13 cellular contexts compared by ENCODE assay signal in genomic region chr1:8847990-8848389, GRCh38. TPM values are rescaled to one million over a fixed set of nuclear protein-coding genes. Genes with fewer than 3 reads are reported as not detected.
A peak's percentile ranks its signal among the peaks of the same experiment; 100 is the strongest.
DNase-seq lines count a peak whose midpoint lies in the region; ATAC-seq, FAIRE-seq and TF ChIP-seq lines count a peak whose summit lies in the region.
"Had no signal": no experiment of that assay in that cellular context is flagged by ENCODE, and none has a peak within 500 bp of the region (broad histone marks: within the 10 kb centered on the region; RNA-seq: fewer than 3 reads in every experiment).

No MANE protein-coding gene starts in this region.

- POLR2A ChIA-PET in HepG2 (lab: Yijun Ruan, JAX): interaction anchor here (0.6 to 1.9 kb wide), 11 partner anchors 9 to 284 kb away, joined by 3 to 19 read pairs (median 4); partner anchors contain the start of gene RERE

- H3K27ac ChIP-seq in HepG2 (ENCODE audit: extremely low read length, insufficient read depth, low read length): no peak overlapping the region

- no peak overlapping the region for H3K4me3 Mint-ChIP-seq in activated naive CD4-positive, alpha-beta T cell treated with anti-CD3 and anti-CD28 coated beads, Interleukin-2, amount 50 U/mL, for 24 hours
- H3K4me3 Mint-ChIP-seq in type B pancreatic cell (peak overlapping the region; percentile 47), chondrocyte (ENCODE audit: unreplicated experiment) (no peak overlapping the region)
- H3K4me3 Mint-ChIP-seq: IgD-negative memory B cell; stimulated activated naive CD8-positive, alpha-beta T cell treated with anti-CD3 and anti-CD28 coated beads, Interleukin-15, amount 100 ng/mL, for 72 hours had no signal

- DNase-seq in activated naive CD4-positive, alpha-beta T cell treated with Interleukin-2 at 50 U/mL for 16 hours: no peak
- DNase-seq in SHP77 treated with DMSO at 0.1 percent for 48 hours (lab: John Stamatoyannopoulos, UW) (peak; percentile 56), HepG2 (ENCODE audit: low spot score) (no peak), type B pancreatic cell (ENCODE audit: extremely low spot score, unreplicated experiment) (no peak), chondrocyte (ENCODE audit: low spot score) (no peak)
- no peak for DNase-seq in activated CD4-positive, CD25-positive, alpha-beta regulatory T cell treated with anti-CD3 and anti-CD28 coated beads, Interleukin-2, amount 50 U/mL, for 72 hours
- DNase-seq: activated effector memory CD4-positive, alpha-beta T cell treated with Interleukin-2 at 50 U/mL for 16 hours; SK-N-SH; stimulated activated CD4-positive, alpha-beta T cell treated with anti-CD3 and anti-CD28 coated beads, Interleukin-4, amount 100 ng/mL, for 1 hour; stimulated activated naive CD8-positive, alpha-beta T cell treated with anti-CD3 and anti-CD28 coated beads, Interleukin-15, amount 100 ng/mL, for 72 hours had no signal

- 0 out of 5 replicates have a peak, but pooled peaks cover 0 to 2% of the 10 kb centered on the region in 2 experiments for H3K27me3 ChIP-seq in HepG2 (ENCODE audit: control insufficient read depth in 1 of 2, insufficient read depth in 2 of 2, low read length in 2 of 2)

- TF ChIP-seq CTCF in HepG2 (CRISPR knock-in tag; IDR thresholded peaks at IDR 0.05) (no peak; the same call in 1 of the 2 replicates), type B pancreatic cell (conservative IDR thresholded peaks at IDR 0.05) (no peak), chondrocyte (IDR thresholded peaks at IDR 0.05) (no peak)

- H3K9ac ChIP-seq in HepG2 (ENCODE audit: insufficient read depth, low read depth, low read length): no peak overlapping the region
- H3K9ac ChIP-seq: SK-N-SH had no signal

- H3K27ac Mint-ChIP-seq in activated naive CD4-positive, alpha-beta T cell treated with anti-CD3 and anti-CD28 coated beads, Interleukin-2, amount 50 U/mL, for 24 hours: peak overlapping the region; percentile 30
- peak overlapping the region; percentile 21 for H3K27ac Mint-ChIP-seq in type B pancreatic cell
- no peak overlapping the region for H3K27ac Mint-ChIP-seq in chondrocyte (ENCODE audit: unreplicated experiment)
- H3K27ac Mint-ChIP-seq: IgD-negative memory B cell; stimulated activated naive CD8-positive, alpha-beta T cell treated with anti-CD3 and anti-CD28 coated beads, Interleukin-15, amount 100 ng/mL, for 72 hours had no signal

- TF ChIP-seq POLR2A in HepG2 (IDR thresholded peaks at IDR 0.05; ENCODE audit: insufficient read depth in 1 of 2, low read depth in 2 of 2, low read length in 2 of 2): no peak

- peaks cover 61% of the 10 kb centered on the region for H3K4me1 ChIP-seq in HepG2 (ENCODE audit: insufficient read depth, low read length)

- intact Hi-C loops in HepG2 (cut with micrococcal nuclease; ENCODE audit: unreplicated experiment): loop anchor here (5.0 kb wide), 1 partner anchor 286 kb away; no protein-coding TSS in a partner anchor

- in situ Hi-C loops in HepG2 (cut with HindIII; ENCODE audit: extremely low pct_ligation_motif_present, low pct_unique_long_range_greater_than_20kb): loop anchor here (25.0 kb wide), 1 partner anchor 286 kb away; no protein-coding TSS in a partner anchor

- 0% methylated on average over 1 of the region's 5 CpGs for WGBS in HepG2 (ENCODE audit: low lambda C conversion rate)

- H3K9me3 Mint-ChIP-seq in activated naive CD4-positive, alpha-beta T cell treated with anti-CD3 and anti-CD28 coated beads, Interleukin-2, amount 50 U/mL, for 24 hours: no peaks in the 10 kb centered on the region
- no peaks in the 10 kb centered on the region for H3K9me3 Mint-ChIP-seq in type B pancreatic cell
- no peaks in the 10 kb centered on the region for H3K9me3 Mint-ChIP-seq in chondrocyte (ENCODE audit: low read depth)
- H3K9me3 Mint-ChIP-seq: IgD-negative memory B cell; stimulated activated naive CD8-positive, alpha-beta T cell treated with anti-CD3 and anti-CD28 coated beads, Interleukin-15, amount 100 ng/mL, for 72 hours had no signal

- no TSS peak for BruUV-seq in HepG2 (replicated peaks; lab: Mats Ljungman, UMichigan)

- no peaks in the 10 kb centered on the region for H3K36me3 Mint-ChIP-seq in activated naive CD4-positive, alpha-beta T cell treated with anti-CD3 and anti-CD28 coated beads, Interleukin-2, amount 50 U/mL, for 24 hours
- H3K36me3 Mint-ChIP-seq in type B pancreatic cell: no peaks in the 10 kb centered on the region
- no peaks in the 10 kb centered on the region for H3K36me3 Mint-ChIP-seq in chondrocyte (ENCODE audit: low read depth)
- H3K36me3 Mint-ChIP-seq: IgD-negative memory B cell had no signal

- no peaks in the 10 kb centered on the region for H4K20me1 ChIP-seq in HepG2 (ENCODE audit: insufficient read depth, low read length)

- ATAC-seq in HepG2 (peak; percentile 79), GM18867 (IDR thresholded peaks at IDR 0.05; ENCODE audit: unreplicated experiment) (no peak)

- no peaks in the 10 kb centered on the region for H3K9me3 ChIP-seq in HepG2 (ENCODE audit: low read length)
- H3K9me3 ChIP-seq: SK-N-SH had no signal

- H3K4me1 Mint-ChIP-seq in activated naive CD4-positive, alpha-beta T cell treated with anti-CD3 and anti-CD28 coated beads, Interleukin-2, amount 50 U/mL, for 24 hours: peaks cover 6% of the 10 kb centered on the region
- H3K4me1 Mint-ChIP-seq in type B pancreatic cell (ENCODE audit: unreplicated experiment) (peaks cover 20% of the 10 kb centered on the region), chondrocyte (ENCODE audit: low read depth) (peaks cover 15% of the 10 kb centered on the region)

- CTCF ChIA-PET in HepG2 (lab: Yijun Ruan, JAX; ENCODE audit: low intra/inter-chr PET ratio, low total read pairs): interaction anchor here (0.8 to 1.4 kb wide), 4 partner anchors 16 to 287 kb away, joined by 3 to 9 read pairs (median 4); no protein-coding TSS in a partner anchor

- no peaks in the 10 kb centered on the region for H3K27me3 Mint-ChIP-seq in activated naive CD4-positive, alpha-beta T cell treated with anti-CD3 and anti-CD28 coated beads, Interleukin-2, amount 50 U/mL, for 24 hours
- peaks cover 15% of the 10 kb centered on the region for H3K27me3 Mint-ChIP-seq in type B pancreatic cell
- no peaks in the 10 kb centered on the region for H3K27me3 Mint-ChIP-seq in chondrocyte (ENCODE audit: low read depth)
- H3K27me3 Mint-ChIP-seq: IgD-negative memory B cell had no signal

- H3K4me3 ChIP-seq in HepG2 (replicated peaks in 1 of 3; ENCODE audit: insufficient read depth in 1 of 3, low read depth in 2 of 3, low read length in 3 of 3): peak overlapping the region in 1 of 3 experiments; percentile 58; a peak in 2 of 6 replicates

- no peaks in the 10 kb centered on the region for H3K36me3 ChIP-seq in HepG2 (replicated peaks in 1 of 2; ENCODE audit: control insufficient read depth in 1 of 2, insufficient read depth in 2 of 2, low read length in 2 of 2)

- peak; percentile 65 for FAIRE-seq in HepG2 (lab: Jason Lieb, UNC)

- no peak for TF ChIP-seq RAD21 in HepG2 (CRISPR knock-in tag; IDR thresholded peaks at IDR 0.05)

- no peaks in the 10 kb centered on the region for H3K79me2 ChIP-seq in HepG2 (ENCODE audit: insufficient read depth, low read length)

- peak overlapping the region; percentile 86 for H3K4me2 ChIP-seq in HepG2 (ENCODE audit: low read depth, low read length)
- H3K4me2 ChIP-seq: SK-N-SH had no signal

- no peak overlapping the region for H2AFZ ChIP-seq in HepG2 (ENCODE audit: low read length)

- TF ChIP-seq EP300 in HepG2 (IDR thresholded peaks at IDR 0.05; ENCODE audit: low read depth in 2 of 2, low read length in 2 of 2) (no peak), HepG2 (CRISPR knock-in tag; IDR thresholded peaks at IDR 0.05; ENCODE audit: borderline replicate concordance) (no peak)

RNA-seq across cellular contexts. Expression of gene ENO1, which starts 30.5 kb away (rescaled TPM):
- total RNA-seq in HepG2 (2016; rRNA removed; fragmentation: Illumina TruSeq; extraction: Trizol) (1,559 and 2,216 TPM in 2 replicates), type B pancreatic cell (ENCODE audit: low replicate concordance) (599 and 828 TPM in 2 replicates), chondrocyte (955 to 1,165 TPM (median 1,154 TPM) in 3 replicates)
- 233 and 251 TPM in 2 replicates for total RNA-seq in HepG2 (2016; cell fraction: cytosol; rRNA removed; fragmentation: Illumina TruSeq; extraction: Trizol; ENCODE audit: low read depth)
- total RNA-seq in HepG2 (2016; cell fraction: insoluble cytoplasmic fraction; rRNA removed; fragmentation: Illumina TruSeq; extraction: Trizol): 1,559 and 2,270 TPM in 2 replicates
- total RNA-seq in HepG2 (2016; cell fraction: membrane; rRNA removed; fragmentation: Illumina TruSeq; extraction: Trizol): 352 and 366 TPM in 2 replicates
- 647 and 688 TPM in 2 replicates for total RNA-seq in HepG2 (2016; cell fraction: nucleus; rRNA removed; fragmentation: Illumina TruSeq; extraction: Trizol)
- 2,835 and 3,103 TPM in 2 replicates for polyA plus RNA-seq in HepG2 (2011; rRNA removed)
- 2,814 and 3,536 TPM in 2 replicates for polyA plus RNA-seq in HepG2 (2011; cell fraction: cytosol; rRNA removed)
- polyA plus RNA-seq in HepG2 (2011; cell fraction: nucleus; rRNA removed): 1,312 and 1,364 TPM in 2 replicates
- 2,599 and 3,087 TPM in 2 replicates for polyA plus RNA-seq in HepG2 (2012)
- polyA plus RNA-seq in HepG2 (2016; cell fraction: cytosol; fragmentation: Illumina TruSeq; extraction: Trizol; ENCODE audit: low read depth): 244 and 257 TPM in 2 replicates
- polyA plus RNA-seq in HepG2 (2016; cell fraction: insoluble cytoplasmic fraction; fragmentation: Illumina TruSeq; extraction: Trizol; ENCODE audit: low read depth): 2,184 and 2,214 TPM in 2 replicates
- polyA plus RNA-seq in HepG2 (2016; cell fraction: membrane; fragmentation: Illumina TruSeq; extraction: Trizol; ENCODE audit: low read depth): 258 and 284 TPM in 2 replicates
- 796 and 841 TPM in 2 replicates for polyA plus RNA-seq in HepG2 (2016; cell fraction: nucleus; fragmentation: Illumina TruSeq; extraction: Trizol; ENCODE audit: insufficient read depth, low read depth)
- 4,265 and 4,548 TPM in 2 replicates for polyA minus RNA-seq in HepG2 (2011; rRNA and poly(A)+ RNA removed; ENCODE audit: low replicate concordance)
- 2,231 and 2,479 TPM in 2 replicates for polyA minus RNA-seq in HepG2 (2011; cell fraction: cytosol; rRNA and poly(A)+ RNA removed)
- 525 and 715 TPM in 2 replicates for polyA minus RNA-seq in HepG2 (2011; cell fraction: nucleus; rRNA and poly(A)+ RNA removed)

RNA-seq across cellular contexts. Expression of gene RERE, which starts 30.6 kb away (rescaled TPM):
- 18.6 and 21.9 TPM in 2 replicates for total RNA-seq in HepG2 (2016; rRNA removed; fragmentation: Illumina TruSeq; extraction: Trizol)
- total RNA-seq in HepG2 (2016; cell fraction: cytosol; rRNA removed; fragmentation: Illumina TruSeq; extraction: Trizol; ENCODE audit: low read depth): 254 and 312 TPM in 2 replicates
- 13.9 and 17.5 TPM in 2 replicates for total RNA-seq in HepG2 (2016; cell fraction: insoluble cytoplasmic fraction; rRNA removed; fragmentation: Illumina TruSeq; extraction: Trizol)
- total RNA-seq in HepG2 (2016; cell fraction: membrane; rRNA removed; fragmentation: Illumina TruSeq; extraction: Trizol): 58.9 and 60.2 TPM in 2 replicates
- 39.1 and 43.0 TPM in 2 replicates for total RNA-seq in HepG2 (2016; cell fraction: nucleus; rRNA removed; fragmentation: Illumina TruSeq; extraction: Trizol)
- 15.9 and 18.3 TPM in 2 replicates for polyA plus RNA-seq in HepG2 (2011; rRNA removed)
- polyA plus RNA-seq in HepG2 (2011; cell fraction: cytosol; rRNA removed): 7.2 and 7.4 TPM in 2 replicates
- 66.9 and 79.6 TPM in 2 replicates for polyA plus RNA-seq in HepG2 (2011; cell fraction: nucleus; rRNA removed)
- polyA plus RNA-seq in HepG2 (2012): 42.4 and 45.9 TPM in 2 replicates
- polyA plus RNA-seq in HepG2 (2016; cell fraction: cytosol; fragmentation: Illumina TruSeq; extraction: Trizol; ENCODE audit: low read depth): 1.7 and 2.2 TPM in 2 replicates
- polyA plus RNA-seq in HepG2 (2016; cell fraction: insoluble cytoplasmic fraction; fragmentation: Illumina TruSeq; extraction: Trizol; ENCODE audit: low read depth): 11.9 and 19.5 TPM in 2 replicates
- polyA plus RNA-seq in HepG2 (2016; cell fraction: membrane; fragmentation: Illumina TruSeq; extraction: Trizol; ENCODE audit: low read depth): 5.0 and 7.3 TPM in 2 replicates
- 58.3 and 59.3 TPM in 2 replicates for polyA plus RNA-seq in HepG2 (2016; cell fraction: nucleus; fragmentation: Illumina TruSeq; extraction: Trizol; ENCODE audit: insufficient read depth, low read depth)
- 39.2 and 98.5 TPM in 2 replicates for polyA minus RNA-seq in HepG2 (2011; rRNA and poly(A)+ RNA removed; ENCODE audit: low replicate concordance)
- 79.8 and 99.4 TPM in 2 replicates for polyA minus RNA-seq in HepG2 (2011; cell fraction: cytosol; rRNA and poly(A)+ RNA removed)
- polyA minus RNA-seq in HepG2 (2011; cell fraction: nucleus; rRNA and poly(A)+ RNA removed): 178 and 188 TPM in 2 replicates
- 100 and 141 TPM in 2 replicates for total RNA-seq in type B pancreatic cell (ENCODE audit: low replicate concordance)
- total RNA-seq in chondrocyte: 64.9 to 83.8 TPM (median 65.8 TPM) in 3 replicates
